ENCODE assay signal across 20 cellular contexts in genomic region chr1:154912755-154913154, GRCh38.
"Had no signal": no experiment of that assay in that cellular context is flagged by ENCODE, and none has a peak within 500 bp of the region (broad histone marks: within the 10 kb centered on the region; RNA-seq: fewer than 3 reads in every experiment).

No MANE protein-coding gene starts in this region.

- H3K27ac ChIP-seq: brain microvascular endothelial cell, hepatocyte, tibial nerve, uterus had no signal

- H3K27me3 ChIP-seq: brain microvascular endothelial cell, esophagus squamous epithelium, hepatocyte, tibial nerve, uterus had no signal

- H3K27me3 Mint-ChIP-seq: effector memory CD8-positive, alpha-beta T cell had no signal

- H3K4me3 Mint-ChIP-seq: activated naive CD4-positive, alpha-beta T cell treated with anti-CD3 and anti-CD28 coated beads, Interleukin-2, amount 10 ng/mL, durations not matched to agents 7 days and 5 days; effector memory CD8-positive, alpha-beta T cell; T-helper 1 cell treated with Interleukin-12 subunit alpha and Interleukin-12 subunit beta and Interleukin-4 antibody, amounts not matched to agents 30 μg/mL and 1 μg/mL, for 36 hours had no signal

- DNase-seq: activated CD4-positive, alpha-beta T cell treated with anti-CD3 and anti-CD28 coated beads, Interleukin-2, amount 50 U/mL, for 1 hour; activated CD8-positive, alpha-beta memory T cell treated with anti-CD3 and anti-CD28 coated beads for 24 hours; activated CD8-positive, alpha-beta memory T cell treated with anti-CD3 and anti-CD28 coated beads, Interleukin-2, amount 50 U/mL, for 48 hours; activated effector memory CD4-positive, alpha-beta T cell treated with Interleukin-2 at 50 U/mL for 16 hours; activated naive CD4-positive, alpha-beta T cell treated with anti-CD3 and anti-CD28 coated beads, Interleukin-2, amount 10 ng/mL, durations not matched to agents 7 days and 5 days; activated T-cell treated with anti-CD3 and anti-CD28 coated beads, Interleukin-2, amount 50 U/mL, for 48 hours; aorta; brain microvascular endothelial cell; effector memory CD8-positive, alpha-beta T cell; esophagus squamous epithelium; islet precursor cell; occipital lobe; stimulated activated CD4-positive, alpha-beta T cell treated with anti-CD3 and anti-CD28 coated beads, Interleukin-1b, Interleukin-23, amount 100 ng/mL, for 48 hours; stimulated activated CD8-positive, alpha-beta memory T cell treated with anti-CD3 and anti-CD28 coated beads, Interleukin-4, amount 100 ng/mL, for 48 hours; stimulated activated naive CD4-positive, alpha-beta T cell treated with Interleukin-2 at 50 U/mL for 16 hours; uterus had no signal

- H3K4me3 ChIP-seq: esophagus squamous epithelium, hepatocyte, tibial nerve, uterus had no signal

- H3K36me3 ChIP-seq: brain microvascular endothelial cell, esophagus squamous epithelium, uterus had no signal

- H3K4me1 Mint-ChIP-seq: activated naive CD4-positive, alpha-beta T cell treated with anti-CD3 and anti-CD28 coated beads, Interleukin-2, amount 10 ng/mL, durations not matched to agents 7 days and 5 days had no signal

- H3K27ac Mint-ChIP-seq: activated naive CD4-positive, alpha-beta T cell treated with anti-CD3 and anti-CD28 coated beads, Interleukin-2, amount 10 ng/mL, durations not matched to agents 7 days and 5 days; effector memory CD8-positive, alpha-beta T cell; T-helper 1 cell treated with Interleukin-12 subunit alpha and Interleukin-12 subunit beta and Interleukin-4 antibody, amounts not matched to agents 30 μg/mL and 1 μg/mL, for 36 hours had no signal

- H3K9me3 Mint-ChIP-seq: effector memory CD8-positive, alpha-beta T cell had no signal

- ATAC-seq: activated CD4-positive, CD25-positive, alpha-beta regulatory T cell treated with anti-CD3 and anti-CD28 coated beads, Interleukin-2, amount 50 U/mL, for 24 hours; effector memory CD8-positive, alpha-beta T cell had no signal

- H3K4me1 ChIP-seq: tibial nerve, uterus had no signal

- H3K9me3 ChIP-seq: esophagus squamous epithelium, tibial nerve, uterus had no signal
